ENCODE assay signal across 20 cellular contexts in genomic region chrX:20438871-20439526, GRCh38.
DNase-seq lines count a peak whose midpoint lies in the region; ATAC-seq, FAIRE-seq and TF ChIP-seq lines count a peak whose summit lies in the region.
"Had no signal": no experiment of that assay in that cellular context is flagged by ENCODE, and none has a peak within 500 bp of the region (broad histone marks: within the 10 kb centered on the region; RNA-seq: fewer than 3 reads in every experiment).

No MANE protein-coding gene starts in this region.

- peak; percentile 10 to 65 for DNase-seq in T47D (ENCODE audit: low read depth in 1 of 2, low spot score in 1 of 2)
- no peak for DNase-seq in breast epithelium (ENCODE audit: low spot score in 2 of 2)
- peak; percentile 64 for DNase-seq in SK-N-DZ (ENCODE audit: low spot score)
- peak in 2 of 4 experiments; percentile 3 to 5 for DNase-seq in K562 (ENCODE audit: extremely low read depth in 1 of 4, low spot score in 3 of 4)
- DNase-seq in retina: peak; percentile 39
- no peak for DNase-seq in NCI-H2196 (lab: John Stamatoyannopoulos, UW; ENCODE audit: unreplicated experiment)
- DNase-seq: Calu3; CD4-positive, alpha-beta T cell; EL; NCI-H1417; NCI-H187; NCI-H2107; NCI-H226; NCI-H524; SJCRH30; SW 1271 had no signal

- no peaks in the 10 kb centered on the region for H4K20me1 ChIP-seq in K562 (replicated peaks; ENCODE audit: control insufficient read depth, insufficient read depth, low read length)

- H3K27me3 ChIP-seq in breast epithelium: peaks cover 0 to 36% of the 10 kb centered on the region in 2 donors
- H3K27me3 ChIP-seq in K562 (ENCODE audit: control insufficient read depth in 2 of 2, insufficient read depth in 2 of 2, low read length in 2 of 2): no peaks in the 10 kb centered on the region
- H3K27me3 ChIP-seq: SJCRH30 had no signal

- H2AFZ ChIP-seq in K562 (ENCODE audit: low read depth, low read length): no peak overlapping the region

- WGBS in K562 (ENCODE audit: insufficient coverage, low coverage, missing lambda C conversion rate): 4% methylated on average over 9 of the region's 9 CpGs

- no peak for TF ChIP-seq CTCF in breast epithelium (IDR thresholded peaks at IDR 0.05)
- TF ChIP-seq CTCF in K562 (IDR thresholded peaks at IDR 0.05 in 2 of 3, conservative IDR thresholded peaks at IDR 0.05 in 1 of 3; ENCODE audit: insufficient read depth in 2 of 3, low read depth in 1 of 3, low read length in 3 of 3): no peak

- intact Hi-C loops in breast epithelium (cut with DNase I; ENCODE audit: low total_unique reads): no loop called here
- intact Hi-C loops in K562 (cut with micrococcal nuclease): loop anchor here (10.0 kb wide), 1 partner anchor 294 kb away; the partner anchor contains the start of gene EIF1AX

- H3K36me3 ChIP-seq in breast epithelium: no peaks in the 10 kb centered on the region
- H3K36me3 ChIP-seq in K562 (ENCODE audit: control insufficient read depth, insufficient read depth, low read length): no peaks in the 10 kb centered on the region
- H3K36me3 ChIP-seq: SJCRH30 had no signal

- H3K4me1 ChIP-seq in breast epithelium (no peaks in the 10 kb centered on the region), K562 (replicated peaks in 1 of 2; ENCODE audit: control insufficient read depth in 2 of 2, insufficient read depth in 2 of 2, low read length in 2 of 2) (no peaks in the 10 kb centered on the region)
- H3K4me1 ChIP-seq: SJCRH30 had no signal

- TF ChIP-seq RAD21 in K562 (CRISPR knock-in tag; conservative IDR thresholded peaks at IDR 0.05 in 1 of 2, IDR thresholded peaks at IDR 0.05 in 1 of 2): no peak

- no peaks in the 10 kb centered on the region for H3K9me1 ChIP-seq in K562 (ENCODE audit: control insufficient read depth, insufficient read depth, low read length)

- no peak for FAIRE-seq in K562 (lab: Jason Lieb, UNC)
- FAIRE-seq: H54 had no signal

- no peaks in the 10 kb centered on the region for H3K79me2 ChIP-seq in K562 (ENCODE audit: control insufficient read depth, insufficient read depth, low read length)

- H3K4me3 ChIP-seq in breast epithelium (no peak overlapping the region), K562 (no peak overlapping the region)
- H3K4me3 ChIP-seq: SJCRH30 had no signal

- H3K27ac ChIP-seq in breast epithelium (no peak overlapping the region), K562 (ENCODE audit: extremely low read depth, low read depth, low read length) (no peak overlapping the region)
- H3K27ac ChIP-seq: SJCRH30 had no signal

- no TSS peak for BruUV-seq in K562 (replicated peaks; lab: Mats Ljungman, UMichigan)

- no peak for TF ChIP-seq POLR2A in breast epithelium (IDR thresholded peaks at IDR 0.05)
- no peak for TF ChIP-seq POLR2A in K562 (conservative IDR thresholded peaks at IDR 0.05)

- CTCF ChIA-PET in K562 (lab: Yijun Ruan, JAX; ENCODE audit: low intra/inter-chr PET ratio): no interaction called here

- no peak overlapping the region for H3K9ac ChIP-seq in K562 (ENCODE audit: insufficient read depth in 1 of 2, low read depth in 2 of 2, low read length in 2 of 2)

- in situ Hi-C loops in T47D (cut with HindIII; ENCODE audit: low pct_unique_long_range_greater_than_20kb, low sequenced_read_pairs): no loop called here
- in situ Hi-C loops in K562 (cut with MboI): no loop called here

- ATAC-seq in K562: peak; percentile 40; the same call in 1 of the 3 replicates
- ATAC-seq in HG03196 (IDR thresholded peaks at IDR 0.05; ENCODE audit: unreplicated experiment): no peak
- ATAC-seq in GM19455 (IDR thresholded peaks at IDR 0.05; ENCODE audit: unreplicated experiment): no peak
- ATAC-seq: Panc1 had no signal

- H3K9me3 ChIP-seq in breast epithelium (no peaks in the 10 kb centered on the region), K562 (replicated peaks; ENCODE audit: control insufficient read depth, insufficient read depth, low read depth, low read length) (no peaks in the 10 kb centered on the region)
- H3K9me3 ChIP-seq: SJCRH30 had no signal

- POLR2A ChIA-PET in K562 (lab: Yijun Ruan, JAX): no interaction called here

- no peak overlapping the region for H3K4me2 ChIP-seq in K562 (ENCODE audit: insufficient read depth, low read length)

- no peak for TF ChIP-seq EP300 in K562 (IDR thresholded peaks at IDR 0.05; ENCODE audit: low read length)

TF ChIP-seq in K562, 482 proteins besides CTCF, POLR2A, EP300 and RAD21:
- TF ChIP-seq KAT8 (IDR thresholded peaks at IDR 0.05; ENCODE audit: low read depth): no peak
- no peak for TF ChIP-seq MXI1 (IDR thresholded peaks at IDR 0.05; ENCODE audit: low read depth, low read length)
- no peak for TF ChIP-seq E2F8 (IDR thresholded peaks at IDR 0.05; ENCODE audit: low read depth, partially characterized antibody)
- no peak for TF ChIP-seq HDAC1 (IDR thresholded peaks at IDR 0.05)
- TF ChIP-seq SREBF1 (IDR thresholded peaks at IDR 0.05; ENCODE audit: borderline replicate concordance, low read depth, low read length): no peak
- TF ChIP-seq RBBP5 (IDR thresholded peaks at IDR 0.05; ENCODE audit: borderline replicate concordance, insufficient read depth, low read length, poor library complexity, severe bottlenecking): no peak
- TF ChIP-seq DNMT1 (IDR thresholded peaks at IDR 0.05): no peak
- no peak for TF ChIP-seq ZBTB5 (IDR thresholded peaks at IDR 0.05)
- no peak for TF ChIP-seq JUNB (CRISPR knock-in tag; conservative IDR thresholded peaks at IDR 0.05)
- TF ChIP-seq JUN (IDR thresholded peaks at IDR 0.05; ENCODE audit: borderline replicate concordance, low read depth, low read length): no peak
- no peak for TF ChIP-seq JUN (CRISPR knock-in tag; IDR thresholded peaks at IDR 0.05; ENCODE audit: borderline replicate concordance)
- no peak for TF ChIP-seq CEBPG (CRISPR knock-in tag; IDR thresholded peaks at IDR 0.05)
- no peak for TF ChIP-seq CEBPG (tag; conservative IDR thresholded peaks at IDR 0.05 in 1 of 2, IDR thresholded peaks at IDR 0.05 in 1 of 2)
- TF ChIP-seq OTX1 (CRISPR knock-in tag; IDR thresholded peaks at IDR 0.05): no peak
- no peak for TF ChIP-seq LCOR (CRISPR knock-in tag; IDR thresholded peaks at IDR 0.05)
- no peak for TF ChIP-seq ZNF449 (CRISPR knock-in tag; IDR thresholded peaks at IDR 0.05)
- TF ChIP-seq NBN (IDR thresholded peaks at IDR 0.05; ENCODE audit: low read depth): no peak
- no peak for TF ChIP-seq MECOM (CRISPR knock-in tag; IDR thresholded peaks at IDR 0.05)
- no peak for TF ChIP-seq ZNF695 (CRISPR knock-in tag; IDR thresholded peaks at IDR 0.05)
- TF ChIP-seq ZC3H11A (IDR thresholded peaks at IDR 0.05; ENCODE audit: low read depth, low read length): no peak
- no peak for TF ChIP-seq CREBBP (IDR thresholded peaks at IDR 0.05; ENCODE audit: low read depth, low read length)
- TF ChIP-seq HES1 (IDR thresholded peaks at IDR 0.05; ENCODE audit: low read depth): no peak

Comparison
In these comparisons a context has a peak if more than half of its experiments do, and no peak if none do; other contexts are left out.
1. DNase-seq: peak in T47D (2 of 2), SK-N-DZ (single experiment) and retina (single experiment); none in breast epithelium (0 of 2) and NCI-H2196 (single experiment).